22 cellular contexts compared by ENCODE assay signal in the genomic region with DNA sequence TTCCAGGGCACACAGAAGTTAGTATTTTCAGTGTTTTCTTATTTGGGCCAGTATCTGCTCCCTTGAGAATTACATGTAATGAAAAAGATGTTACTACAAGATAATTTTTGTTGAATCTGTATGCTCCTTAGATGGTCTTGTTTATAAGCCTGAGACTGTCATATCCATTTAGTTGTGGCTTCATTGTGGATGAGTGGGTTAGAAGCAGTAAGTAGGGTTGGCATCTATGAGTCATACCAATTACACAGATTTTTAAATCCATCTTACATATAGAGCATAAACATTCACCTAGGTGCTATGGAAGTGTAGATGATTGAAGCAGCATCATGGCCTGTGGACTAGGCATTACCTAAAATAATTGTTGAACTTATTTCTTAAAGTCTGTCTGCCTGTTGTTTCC. TPM values are rescaled to one million over a fixed set of nuclear protein-coding genes. Genes with fewer than 3 reads are reported as not detected.
DNase-seq lines count a peak whose midpoint lies in the region; ATAC-seq and TF ChIP-seq lines count a peak whose summit lies in the region.
"Had no signal": no experiment of that assay in that cellular context is flagged by ENCODE, and none has a peak within 500 bp of the region (broad histone marks: within the 10 kb centered on the region; RNA-seq: fewer than 3 reads in every experiment).

No MANE protein-coding gene starts in this region.

- H3K4me1 Mint-ChIP-seq in MCF 10A (ENCODE audit: insufficient read depth, unreplicated experiment) (peaks cover 4% of the 10 kb centered on the region), H9 (no peaks in the 10 kb centered on the region)
- H3K4me1 Mint-ChIP-seq: nephron progenitor cell had no signal

- H3K4me3 Mint-ChIP-seq in MCF 10A (ENCODE audit: unreplicated experiment) (no peak overlapping the region), H9 (no peak overlapping the region)
- H3K4me3 Mint-ChIP-seq: nephron progenitor cell had no signal

- H3K9me3 ChIP-seq in breast epithelium, result no peaks in the 10 kb centered on the region
- no peaks in the 10 kb centered on the region for H3K9me3 ChIP-seq in SK-N-SH
- no peaks in the 10 kb centered on the region for H3K9me3 ChIP-seq in H9 (ENCODE audit: control insufficient read depth, low read depth, low read length)
- H3K9me3 ChIP-seq: esophagus muscularis mucosa, left lung, sigmoid colon, thoracic aorta had no signal

- H2BK120ac ChIP-seq in H9 (ENCODE audit: low read depth, low read length, poor library complexity, severe bottlenecking), result no peak overlapping the region

- H3K4me1 ChIP-seq in breast epithelium (no peaks in the 10 kb centered on the region), SK-N-SH (ENCODE audit: control insufficient read depth in 1 of 2, insufficient read depth in 2 of 2, low read depth in 1 of 2, low read length in 1 of 2) (no peaks in the 10 kb centered on the region; a peak in 1 of 4 replicates), H9 (ENCODE audit: insufficient read depth, low read length) (no peaks in the 10 kb centered on the region)
- H3K4me1 ChIP-seq: esophagus muscularis mucosa, left lung, parathyroid adenoma, sigmoid colon had no signal

- H3K27me3 Mint-ChIP-seq in MCF 10A (ENCODE audit: insufficient read depth, unreplicated experiment) (no peaks in the 10 kb centered on the region), H9 (ENCODE audit: low read depth) (no peaks in the 10 kb centered on the region)

- CTCF ChIA-PET in MCF 10A (lab: Yijun Ruan, JAX), result interaction anchor here (0.7 to 1.2 kb wide), 2 partner anchors 95 to 156 kb away, joined by 3 read pairs; no protein-coding TSS in a partner anchor
- CTCF ChIA-PET in SK-N-SH (lab: Yijun Ruan, JAX), result interaction anchor here (0.9 kb wide), 1 partner anchor 135 kb away, joined by 3 read pairs; no protein-coding TSS in a partner anchor

- no peak overlapping the region for H3K18ac ChIP-seq in H9 (ENCODE audit: insufficient read length, low read depth, low read length)

- H3K9me2 ChIP-seq in SK-N-SH, result no peaks in the 10 kb centered on the region

- H3K9me3 Mint-ChIP-seq in MCF 10A (ENCODE audit: unreplicated experiment) (no peaks in the 10 kb centered on the region), H9 (peaks cover 0 to 2% of the 10 kb centered on the region in 2 experiments; a peak in 1 of 5 replicates)

- no peak for TF ChIP-seq EP300 in SK-N-SH (IDR thresholded peaks at IDR 0.05; ENCODE audit: borderline replicate concordance in 1 of 2, low read depth in 1 of 2, low read length in 1 of 2)

- no peak overlapping the region for H3T11ph ChIP-seq in H9 (ENCODE audit: low read length)

- H4K91ac ChIP-seq in H9 (ENCODE audit: insufficient read length, low read depth, low read length), result no peak overlapping the region

- POLR2A ChIA-PET in MCF 10A (lab: Yijun Ruan, JAX) (interaction anchor here (1.5 kb wide), 1 partner anchor 12 kb away, joined by 5 read pairs; no protein-coding TSS in a partner anchor), SK-N-SH (lab: Yijun Ruan, JAX) (no interaction called here)

- H3K9ac ChIP-seq in SK-N-SH, result no peak overlapping the region
- H3K9ac ChIP-seq in H9 (ENCODE audit: extremely low read depth, insufficient read length, low read length), result no peak overlapping the region
- H3K9ac ChIP-seq: parathyroid adenoma had no signal

- no peak overlapping the region for H3K27ac ChIP-seq in breast epithelium
- peak overlapping the region in 1 of 2 experiments; percentile 45; a peak in 2 of 4 replicates for H3K27ac ChIP-seq in SK-N-SH (ENCODE audit: low read depth in 2 of 2, low read length in 1 of 2)
- no peak overlapping the region for H3K27ac ChIP-seq in H9 (ENCODE audit: insufficient read length, low read depth, low read length)
- H3K27ac ChIP-seq: esophagus muscularis mucosa, left lung, parathyroid adenoma, sigmoid colon, thoracic aorta had no signal

- no peak overlapping the region for H3K4me3 ChIP-seq in breast epithelium
- H3K4me3 ChIP-seq in SK-N-SH (ENCODE audit: low read depth in 2 of 2, low read length in 1 of 2), result no peak overlapping the region
- H3K4me3 ChIP-seq: esophagus muscularis mucosa, left lung, sigmoid colon, thoracic aorta had no signal

- no peak overlapping the region for H3K14ac ChIP-seq in H9 (ENCODE audit: insufficient read depth, low read length)

- H2AK5ac ChIP-seq in H9 (ENCODE audit: insufficient read length, low read length), result no peak overlapping the region

- no peak for ATAC-seq in HG03135 (IDR thresholded peaks at IDR 0.05; ENCODE audit: unreplicated experiment)
- ATAC-seq: left lung had no signal

- H3K27me3 ChIP-seq in breast epithelium, result no peaks in the 10 kb centered on the region
- no peaks in the 10 kb centered on the region for H3K27me3 ChIP-seq in SK-N-SH (ENCODE audit: insufficient read depth)
- H3K27me3 ChIP-seq in H9 (ENCODE audit: insufficient read depth, low read length), result no peaks in the 10 kb centered on the region
- H3K27me3 ChIP-seq: esophagus muscularis mucosa, left lung, sigmoid colon had no signal

- intact Hi-C loops in MCF 10A (cut with micrococcal nuclease), result no loop called here
- intact Hi-C loops in breast epithelium (cut with DNase I; ENCODE audit: low total_unique reads), result no loop called here

- no peak overlapping the region for H4K5ac ChIP-seq in H9 (ENCODE audit: insufficient read length, low read depth, low read length)

- no peak overlapping the region for H3K4ac ChIP-seq in H9 (ENCODE audit: low read depth, low read length)

- TF ChIP-seq CTCF in MCF 10A (IDR thresholded peaks at IDR 0.05; ENCODE audit: unreplicated experiment) (no peak), breast epithelium (IDR thresholded peaks at IDR 0.05) (no peak), SK-N-SH (IDR thresholded peaks at IDR 0.05) (no peak), H9 (conservative IDR thresholded peaks at IDR 0.05) (no peak)

- H2BK15ac ChIP-seq in H9 (ENCODE audit: low read depth, low read length), result no peak overlapping the region

- DNase-seq in MCF 10A (ENCODE audit: unreplicated experiment) (peak; percentile 23), breast epithelium (ENCODE audit: low spot score in 2 of 2) (no peak), SK-N-SH (no peak), fibroblast of peridontal ligament (ENCODE audit: extremely low read depth) (peak; percentile 28), NOMO-1 (lab: John Stamatoyannopoulos, UW; ENCODE audit: unreplicated experiment in 2 of 2) (no peak), H9 (no peak), middle frontal gyrus (ENCODE audit: extremely low spot score, low spot score) (no peak)
- DNase-seq: activated CD4-positive, CD25-positive, alpha-beta regulatory T cell treated with anti-CD3 and anti-CD28 coated beads, Interleukin-2, amount 50 U/mL, for 72 hours; activated naive CD4-positive, alpha-beta T cell; aorta; effector CD4-positive, alpha-beta T cell; head of caudate nucleus; left lung; NCI-H1048; NCI-H2081; NCI-H446; nephron progenitor cell; sigmoid colon had no signal

- no peak overlapping the region for H4K8ac ChIP-seq in H9 (replicated peaks; ENCODE audit: insufficient read length, low read depth, low read length)

- H3K56ac ChIP-seq in H9 (ENCODE audit: insufficient read length, low read depth, low read length), result no peak overlapping the region

- no peak for TF ChIP-seq RAD21 in SK-N-SH (IDR thresholded peaks at IDR 0.05; ENCODE audit: low read length)

- H3K36me3 Mint-ChIP-seq in MCF 10A (ENCODE audit: insufficient read depth, unreplicated experiment) (peaks cover 56% of the 10 kb centered on the region), H9 (ENCODE audit: insufficient read depth in 1 of 3, low read depth in 3 of 3) (peaks cover 10 to 32% (median 23%) of the 10 kb centered on the region in 3 experiments)

- no TSS peak for BruUV-seq in MCF 10A (replicated peaks; lab: Mats Ljungman, UMichigan)

- no peak overlapping the region for H3K23ac ChIP-seq in H9 (ENCODE audit: insufficient read length, low read depth, low read length)

- no peak overlapping the region for H2BK5ac ChIP-seq in H9 (ENCODE audit: insufficient read length, low read length)

- TF ChIP-seq POLR2A in breast epithelium (IDR thresholded peaks at IDR 0.05), result no peak

- H4K20me1 ChIP-seq in SK-N-SH (ENCODE audit: insufficient read depth) (no peaks in the 10 kb centered on the region), H9 (ENCODE audit: control insufficient read depth, insufficient read depth, insufficient read length) (no peaks in the 10 kb centered on the region)

- H3K23me2 ChIP-seq in H9 (ENCODE audit: insufficient read length, low read depth, low read length, poor library complexity, severe bottlenecking), result no peaks in the 10 kb centered on the region

- no peak overlapping the region for H2AFZ ChIP-seq in SK-N-SH (ENCODE audit: low read depth)
- H2AFZ ChIP-seq in H9 (ENCODE audit: low read length), result no peak overlapping the region
- H2AFZ ChIP-seq: parathyroid adenoma had no signal

- H3K27ac Mint-ChIP-seq in MCF 10A (ENCODE audit: low read depth, unreplicated experiment) (no peak overlapping the region), H9 (no peak overlapping the region; a peak in 1 of 7 replicates)
- H3K27ac Mint-ChIP-seq: nephron progenitor cell had no signal

- no peaks in the 10 kb centered on the region for H3K36me3 ChIP-seq in breast epithelium
- peaks cover 37 to 65% of the 10 kb centered on the region in 2 experiments for H3K36me3 ChIP-seq in SK-N-SH (replicated peaks in 1 of 2; ENCODE audit: control insufficient read depth in 1 of 2, insufficient read depth in 2 of 2, low read length in 1 of 2)

- no peaks in the 10 kb centered on the region for H3K79me2 ChIP-seq in SK-N-SH (ENCODE audit: insufficient read depth)
- H3K79me2 ChIP-seq in H9 (ENCODE audit: insufficient read depth, low read length), result no peaks in the 10 kb centered on the region
- H3K79me2 ChIP-seq: parathyroid adenoma had no signal

- H2BK20ac ChIP-seq in H9 (ENCODE audit: low read depth, low read length, poor library complexity, severe bottlenecking), result no peak overlapping the region

- H2BK12ac ChIP-seq in H9 (ENCODE audit: insufficient read length, low read depth, low read length), result no peak overlapping the region

- H3F3A ChIP-seq in SK-N-SH (replicated peaks; ENCODE audit: insufficient read depth), result peaks cover 21% of the 10 kb centered on the region

- no peaks in the 10 kb centered on the region for H3K79me1 ChIP-seq in H9 (ENCODE audit: insufficient read depth, low read depth, low read length, poor library complexity, severe bottlenecking)

- H3K4me2 ChIP-seq in SK-N-SH (no peak overlapping the region), H9 (ENCODE audit: insufficient read depth, insufficient read length, low read length) (no peak overlapping the region)

TF ChIP-seq in SK-N-SH, 30 proteins besides CTCF, POLR2A, EP300 and RAD21 (continues in another document):
- no peak for TF ChIP-seq FOXM1 (IDR thresholded peaks at IDR 0.05; ENCODE audit: low read depth)
- TF ChIP-seq YY1 (IDR thresholded peaks at IDR 0.05; ENCODE audit: low read depth), result no peak
- TF ChIP-seq GABPA (IDR thresholded peaks at IDR 0.05; ENCODE audit: low read depth), result no peak

RNA-seq across cellular contexts. Expression of a gene that starts 13.5 kb away (rescaled TPM):
- total RNA-seq in MCF 10A (2022) (3.6 and 4.2 TPM in 2 replicates), breast epithelium (1 to 10 TPM; 2.2 to 4.9 (median 4.2) TPM), H9 (2021) (8.2 and 8.4 TPM in 2 replicates)
- polyA plus RNA-seq in SK-N-SH (2012; rRNA removed), result 5.3 and 7.7 TPM in 2 replicates
- 9.7 and 11.3 TPM in 2 replicates for polyA plus RNA-seq in SK-N-SH (2012; cell fraction: cytosol; rRNA removed)
- polyA plus RNA-seq in SK-N-SH (2012; cell fraction: nucleus; rRNA removed), result 2.6 and 4.6 TPM in 2 replicates

Comparison
In these comparisons a context has a peak if more than half of its experiments do, and no peak if none do; other contexts are left out.
1. DNase-seq: peak in MCF 10A (single experiment) and fibroblast of peridontal ligament (single experiment); none in breast epithelium (0 of 2), SK-N-SH (single experiment), NOMO-1 (0 of 2), H9 (single experiment) and middle frontal gyrus (single experiment).